In the genomic region with DNA sequence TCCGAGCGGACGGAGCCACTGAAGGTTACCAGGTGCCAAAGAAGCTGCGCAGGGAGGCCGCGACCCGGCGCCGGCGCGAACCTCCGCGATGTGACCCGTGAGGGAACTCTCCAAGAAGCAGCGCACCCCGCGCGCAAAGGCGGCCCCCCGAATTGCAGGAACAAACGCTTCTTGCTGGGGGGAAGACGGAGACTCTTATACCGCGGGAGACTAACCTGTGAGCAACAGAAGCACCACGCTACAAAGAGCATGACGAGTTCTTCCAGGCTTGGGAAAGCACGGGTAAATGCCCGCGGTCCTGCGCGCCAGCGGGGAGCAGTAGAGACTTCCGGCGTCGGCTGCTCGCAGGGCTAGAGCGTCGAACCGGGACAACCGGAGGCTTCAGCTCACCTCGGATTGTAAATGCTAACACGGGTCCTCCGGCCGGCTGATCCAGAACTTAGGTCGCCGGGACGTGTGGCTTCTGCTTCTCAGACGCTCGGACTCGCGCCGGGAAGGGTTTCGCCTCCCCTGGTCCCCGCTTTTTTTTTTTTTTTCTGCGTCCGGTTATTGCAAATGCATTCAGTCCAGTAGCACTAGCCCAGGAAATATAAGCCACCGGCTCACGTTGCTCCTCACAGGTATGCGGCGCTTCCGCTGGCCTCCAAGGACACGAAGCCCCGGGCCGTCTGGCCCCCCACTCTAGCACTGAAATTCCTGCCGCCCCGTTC, we compare ENCODE assay signal across 8 cellular contexts.
DNase-seq lines count a peak whose midpoint lies in the region; ATAC-seq and FAIRE-seq lines count a peak whose summit lies in the region.

A gene with protein sequence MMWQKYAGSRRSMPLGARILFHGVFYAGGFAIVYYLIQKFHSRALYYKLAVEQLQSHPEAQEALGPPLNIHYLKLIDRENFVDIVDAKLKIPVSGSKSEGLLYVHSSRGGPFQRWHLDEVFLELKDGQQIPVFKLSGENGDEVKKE (minus strand): TSS at position 310 of the 710 bp plus-strand sequence. CDS start 80,909 bp downstream, outside the sequence.

- peak within 1 kb of the TSS; percentile 79 for H3K4me2 ChIP-seq in BLaER1

- peak; percentile 96 for FAIRE-seq in GM19239 (lab: Jason Lieb, UNC)

- peak within 1 kb of the TSS; percentile 85 for H3K4me3 ChIP-seq in BLaER1

- peak within 1 kb of the TSS; percentile 88 for H3K9ac ChIP-seq in BLaER1

- peaks cover 24% of the 10 kb centered on the region for H3K4me1 ChIP-seq in BLaER1

- DNase-seq in GM19239 (ENCODE audit: insufficient read length, low spot score) (peak; percentile 53), NCI-H524 (lab: John Stamatoyannopoulos, UW) (peak; percentile 74 to 87), kidney tubule cell (ENCODE audit: low spot score) (peak; percentile 95)
- DNase-seq in activated CD4-positive, alpha-beta T cell treated with anti-CD3 and anti-CD28 coated beads for 4 hours = peak; percentile 79 to 82
- DNase-seq in stimulated activated CD4-positive, alpha-beta T cell treated with anti-CD3 and anti-CD28 coated beads, Interleukin-1b, Interleukin-23, amount 100 ng/mL, for 1 hour (ENCODE audit: low read depth in 2 of 2) = peak; percentile 50 to 71

- no peaks in the 10 kb centered on the region for H3K27me3 ChIP-seq in BLaER1

- H4K20me1 ChIP-seq in BLaER1 = peaks cover 23% of the 10 kb centered on the region

- ATAC-seq in HG03442 (IDR thresholded peaks at IDR 0.05; ENCODE audit: unreplicated experiment) = peak; percentile 80

- H3K36me3 ChIP-seq in BLaER1 = no peaks in the 10 kb centered on the region

- H3K27ac ChIP-seq in BLaER1 (peak within 1 kb of the TSS; percentile 80), cingulate gyrus (ENCODE audit: low read depth, low read length) (peak within 1 kb of the TSS; percentile 57)

- no peaks in the 10 kb centered on the region for H3K9me3 ChIP-seq in BLaER1

Comparison
In these comparisons a context has a peak if more than half of its experiments do, and no peak if none do; other contexts are left out.
1. Peak in every context shown above with its lines: DNase-seq, ATAC-seq, H3K4me3 ChIP-seq and H3K27ac ChIP-seq.